Comparison of ENCODE assay signal across 9 cellular contexts in the genomic region with DNA sequence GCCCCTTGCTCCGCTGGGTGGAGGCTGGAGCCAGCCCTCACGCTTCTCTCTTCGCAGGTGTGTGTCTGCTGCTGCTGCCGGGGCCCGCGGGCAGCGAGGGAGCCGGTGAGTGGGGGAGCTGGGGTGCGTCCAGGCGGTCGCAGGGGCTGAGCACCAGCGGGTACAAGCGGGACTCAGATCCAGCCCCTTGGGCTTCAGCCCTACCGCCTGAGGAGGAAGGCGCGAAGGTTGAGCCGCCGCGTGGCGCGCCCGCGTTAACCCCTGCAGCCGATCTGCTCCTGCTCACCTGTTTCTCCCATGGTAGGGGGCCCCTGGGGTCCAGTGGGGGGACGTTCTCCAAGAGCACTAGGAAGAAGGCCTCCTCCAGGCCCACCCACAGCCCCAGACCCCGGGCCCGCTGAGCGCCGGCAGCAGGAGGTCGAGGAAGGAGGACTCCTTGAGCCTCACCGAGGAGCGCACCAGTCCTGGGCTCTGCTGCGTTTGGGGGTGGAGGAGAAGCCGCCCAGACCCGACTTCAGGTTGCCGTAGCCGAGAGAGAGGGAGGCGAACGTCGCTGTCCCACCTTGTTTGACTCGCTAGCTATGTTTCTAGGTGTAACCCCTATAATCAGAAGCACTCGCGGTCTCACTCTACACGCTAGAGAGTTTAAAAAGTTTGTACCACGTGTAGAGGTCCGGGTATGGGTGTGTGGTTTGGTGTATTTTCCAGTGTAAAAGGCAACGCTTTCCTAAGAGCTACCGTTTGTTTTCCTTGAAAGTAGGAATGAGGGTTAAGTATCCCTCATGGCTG. TPM values are rescaled to one million over a fixed set of nuclear protein-coding genes. Genes with fewer than 3 reads are reported as not detected.
DNase-seq lines count a peak whose midpoint lies in the region; ATAC-seq, FAIRE-seq and TF ChIP-seq lines count a peak whose summit lies in the region.
"Had no signal": no experiment of that assay in that cellular context is flagged by ENCODE, and none has a peak within 500 bp of the region (broad histone marks: within the 10 kb centered on the region; RNA-seq: fewer than 3 reads in every experiment).

No MANE protein-coding gene starts in this region.

- H3K27me3 ChIP-seq in SU-DHL-6 (ENCODE audit: low read length): no peaks in the 10 kb centered on the region
- peaks cover 42 to 59% of the 10 kb centered on the region in 2 experiments for H3K27me3 ChIP-seq in endothelial cell of umbilical vein (ENCODE audit: control insufficient read depth in 2 of 2, insufficient read depth in 2 of 2, low read length in 2 of 2)

- H3F3A ChIP-seq in SU-DHL-6 (ENCODE audit: insufficient read depth): peaks cover 17% of the 10 kb centered on the region

- H3K4me2 ChIP-seq in A549 (peak overlapping the region; percentile 84), SU-DHL-6 (ENCODE audit: low read depth, low read length, poor library complexity, severe bottlenecking) (peak overlapping the region; percentile 84), endothelial cell of umbilical vein (ENCODE audit: insufficient read depth, low read length) (peak overlapping the region; percentile 86)

- dilution Hi-C loops in endothelial cell of umbilical vein (cut with MboI; ENCODE audit: extremely low pct_ligation_motif_present, low sequenced_read_pairs): no loop called here

- H3K9me3 ChIP-seq in A549 (no peaks in the 10 kb centered on the region), SU-DHL-6 (ENCODE audit: insufficient read depth, low read length) (no peaks in the 10 kb centered on the region), endothelial cell of umbilical vein (replicated peaks; ENCODE audit: control insufficient read depth, insufficient read depth, low read length) (no peaks in the 10 kb centered on the region)

- POLR2A ChIA-PET in A549 (lab: Yijun Ruan, JAX): no interaction called here
- POLR2A ChIA-PET in endothelial cell of umbilical vein (lab: Charles Lee): no interaction called here

- no peak for TF ChIP-seq EP300 in A549 (IDR thresholded peaks at IDR 0.05)

- BruUV-seq in endothelial cell of umbilical vein (replicated peaks; lab: Mats Ljungman, UMichigan): no TSS peak

- no peak for TF ChIP-seq CTCF in A549 (IDR thresholded peaks at IDR 0.05)
- TF ChIP-seq CTCF in SU-DHL-6 (IDR thresholded peaks at IDR 0.05; ENCODE audit: insufficient read depth, low read length, poor library complexity, severe bottlenecking): no peak
- no peak for TF ChIP-seq CTCF in endothelial cell of umbilical vein (IDR thresholded peaks at IDR 0.05; ENCODE audit: extremely low read depth in 1 of 2, insufficient read depth in 1 of 2, low read depth in 1 of 2, low read length in 2 of 2)

- TF ChIP-seq POLR2A in A549 (IDR thresholded peaks at IDR 0.05; ENCODE audit: low read length) (no peak), endothelial cell of umbilical vein (IDR thresholded peaks at IDR 0.05; ENCODE audit: low read depth, low read length) (no peak)

- in situ Hi-C loops in G401 (cut with HindIII; ENCODE audit: low sequenced_read_pairs): no loop called here

- H3K27me3 Mint-ChIP-seq in natural killer cell treated with Interleukin-12 subunit alpha and Interleukin-12 subunit beta and Interleukin-15 and Interleukin-18, amount 100 ng/mL, for 72 hours: peaks cover 27 to 47% of the 10 kb centered on the region in 2 donors

- H3K4me3 Mint-ChIP-seq in natural killer cell treated with Interleukin-12 subunit alpha and Interleukin-12 subunit beta and Interleukin-15 and Interleukin-18, amount 100 ng/mL, for 72 hours: peak overlapping the region; percentile 73

- peak overlapping the region; percentile 86 for H3K4me3 ChIP-seq in A549
- H3K4me3 ChIP-seq in SU-DHL-6 (ENCODE audit: insufficient read depth, low read length, poor library complexity, severe bottlenecking): peak overlapping the region; percentile 76
- peak overlapping the region; percentile 42 to 50 (median 49) for H3K4me3 ChIP-seq in endothelial cell of umbilical vein (replicated peaks in 1 of 3; ENCODE audit: insufficient read depth in 1 of 3, low read depth in 1 of 3, low read length in 3 of 3)

- ATAC-seq in A549 (no peak), GM18867 (IDR thresholded peaks at IDR 0.05; ENCODE audit: unreplicated experiment) (peak; percentile 25), HG03045 (IDR thresholded peaks at IDR 0.05; ENCODE audit: unreplicated experiment) (peak; percentile 32)
- ATAC-seq in natural killer cell treated with Interleukin-12 subunit alpha and Interleukin-12 subunit beta and Interleukin-15 and Interleukin-18, amount 100 ng/mL, for 72 hours: peak; percentile 21 to 42

- peak overlapping the region; percentile 97 for H2AFZ ChIP-seq in SU-DHL-6 (ENCODE audit: low read depth, low read length, severe bottlenecking)
- peak overlapping the region; percentile 92 for H2AFZ ChIP-seq in endothelial cell of umbilical vein (ENCODE audit: low read depth, low read length)

- CTCF ChIA-PET in A549 (lab: Yijun Ruan, JAX) (interaction anchor here (1.7 kb wide), 1 partner anchor 28 kb away, joined by 3 read pairs; no protein-coding TSS in a partner anchor), endothelial cell of umbilical vein (lab: Charles Lee) (no interaction called here)

- no peaks in the 10 kb centered on the region for H3K9me2 ChIP-seq in SU-DHL-6 (replicated peaks; ENCODE audit: insufficient read depth, low read length)

- intact Hi-C loops in endothelial cell of umbilical vein (cut with micrococcal nuclease): loop anchor here (5.0 kb wide), 1 partner anchor 482 kb away; no protein-coding TSS in a partner anchor

- no peak for DNase-seq in A549 (ENCODE audit: low read depth in 1 of 2, low spot score in 1 of 2)
- DNase-seq in endothelial cell of umbilical vein (ENCODE audit: low read depth, low spot score): peak; percentile 19
- no peak for DNase-seq in natural killer cell treated with Interleukin-12 subunit alpha and Interleukin-12 subunit beta and Interleukin-15 and Interleukin-18, amount 100 ng/mL, for 72 hours (ENCODE audit: low spot score)
- no peak for DNase-seq in OCI-M1 (lab: John Stamatoyannopoulos, UW)
- no peak for DNase-seq in G401 (ENCODE audit: low spot score)

- TF ChIP-seq RAD21 in A549 (conservative IDR thresholded peaks at IDR 0.05 in 1 of 2, IDR thresholded peaks at IDR 0.05 in 1 of 2): no peak

- peak overlapping the region; percentile 75 to 90 for H3K27ac ChIP-seq in A549
- H3K27ac ChIP-seq in SU-DHL-6 (ENCODE audit: low read depth, low read length): peak overlapping the region; percentile 39
- H3K27ac ChIP-seq in endothelial cell of umbilical vein (ENCODE audit: insufficient read depth, low read depth, low read length): no peak overlapping the region

- H3K36me3 ChIP-seq in SU-DHL-6 (ENCODE audit: low read length): 0 out of 2 replicates have a peak, but pooled peaks cover 5% of the 10 kb centered on the region
- H3K36me3 ChIP-seq in endothelial cell of umbilical vein (ENCODE audit: control insufficient read depth in 2 of 2, extremely low read depth in 1 of 2, insufficient read depth in 2 of 2, low read length in 2 of 2): no peaks in the 10 kb centered on the region

- H3K9me3 Mint-ChIP-seq in natural killer cell treated with Interleukin-12 subunit alpha and Interleukin-12 subunit beta and Interleukin-15 and Interleukin-18, amount 100 ng/mL, for 72 hours: no peaks in the 10 kb centered on the region

- H3K9ac ChIP-seq in SU-DHL-6 (ENCODE audit: low read length): peak overlapping the region; percentile 77
- no peak overlapping the region for H3K9ac ChIP-seq in endothelial cell of umbilical vein (replicated peaks; ENCODE audit: extremely low read depth, insufficient read depth, low read length)

- no peaks in the 10 kb centered on the region for H3K9me1 ChIP-seq in endothelial cell of umbilical vein (replicated peaks; ENCODE audit: control insufficient read depth, extremely low read depth, insufficient read depth, low read length)

- FAIRE-seq in A549 (lab: Jason Lieb, UNC): no peak
- FAIRE-seq in endothelial cell of umbilical vein (lab: Jason Lieb, UNC): peak; percentile 4
- FAIRE-seq: endometrium had no signal

- whole genome bisulfite sequencing in A549 (ENCODE audit: missing lambda C conversion rate): 93% methylated on average over 43 of the region's 48 CpGs

- H3K36me3 Mint-ChIP-seq in natural killer cell treated with Interleukin-12 subunit alpha and Interleukin-12 subunit beta and Interleukin-15 and Interleukin-18, amount 100 ng/mL, for 72 hours: peaks cover 6% of the 10 kb centered on the region

- no peaks in the 10 kb centered on the region for H4K20me1 ChIP-seq in SU-DHL-6 (ENCODE audit: low read depth, low read length)
- H4K20me1 ChIP-seq in endothelial cell of umbilical vein (replicated peaks; ENCODE audit: control insufficient read depth, extremely low read depth, insufficient read depth, low read length): no peaks in the 10 kb centered on the region

- H3K4me1 ChIP-seq in A549 (0 out of 3 replicates have a peak, but pooled peaks cover 4% of the 10 kb centered on the region), endothelial cell of umbilical vein (ENCODE audit: control insufficient read depth, extremely low read depth, insufficient read depth, low read length) (peaks cover 12% of the 10 kb centered on the region)

- peaks cover 9 to 14% of the 10 kb centered on the region in 2 donors for H3K4me1 Mint-ChIP-seq in natural killer cell treated with Interleukin-12 subunit alpha and Interleukin-12 subunit beta and Interleukin-15 and Interleukin-18, amount 100 ng/mL, for 72 hours (ENCODE audit: low read depth in 2 of 2)

- H3K79me2 ChIP-seq in SU-DHL-6 (ENCODE audit: insufficient read depth, low read length): peaks cover 22% of the 10 kb centered on the region
- H3K79me2 ChIP-seq in endothelial cell of umbilical vein (ENCODE audit: control insufficient read depth, insufficient read depth, low read length): no peaks in the 10 kb centered on the region

- H3K27ac Mint-ChIP-seq in natural killer cell treated with Interleukin-12 subunit alpha and Interleukin-12 subunit beta and Interleukin-15 and Interleukin-18, amount 100 ng/mL, for 72 hours: no peak overlapping the region

RNA-seq across cellular contexts. Expression of gene COCH, which starts 0.8 kb away (rescaled TPM):
- polyA plus RNA-seq in A549 (2011; rRNA removed) (45.9 and 53.1 TPM in 2 replicates), A549 (2017; fragmentation: RNase III; extraction: RNeasy Plus Mini Kit Qiagen cat#74134 plus additional on column Dnase treatment) (27.6 to 33.0 TPM (median 31.9 TPM) in 3 replicates), endothelial cell of umbilical vein (0.60 and 0.87 TPM in 2 replicates)
- 13.4 and 15.3 TPM in 2 replicates for polyA plus RNA-seq in A549 (2012; cell fraction: cytosol; rRNA removed)
- polyA plus RNA-seq in A549 (2012; cell fraction: nucleus; rRNA removed): 19.3 and 19.8 TPM in 2 replicates
- polyA minus RNA-seq in A549 (2011; rRNA and poly(A)+ RNA removed): 16.9 and 19.3 TPM in 2 replicates
- 0.88 and 1.9 TPM in 2 replicates for total RNA-seq in endothelial cell of umbilical vein
- polyA plus RNA-seq in endothelial cell of umbilical vein (2011; cell fraction: cytosol; rRNA removed): 0.71 and 0.75 TPM in 2 replicates
- polyA plus RNA-seq in endothelial cell of umbilical vein (2011; cell fraction: nucleus; rRNA removed): 0.80 and 0.97 TPM in 2 replicates
- polyA plus RNA-seq in endothelial cell of umbilical vein (2012): 0.17 and 0.29 TPM in 2 replicates
- polyA minus RNA-seq in endothelial cell of umbilical vein: 1.1 and 1.9 TPM in 2 replicates
- polyA minus RNA-seq in endothelial cell of umbilical vein (2011; cell fraction: cytosol; rRNA and poly(A)+ RNA removed): not detected
- polyA minus RNA-seq in endothelial cell of umbilical vein (2011; cell fraction: nucleus; rRNA and poly(A)+ RNA removed): 0.29 and 0.82 TPM in 2 replicates
- 1 to 10 TPM in 1 of 2 donors, under 1 TPM in 1; 0.14 to 1.3 TPM for total RNA-seq in natural killer cell treated with Interleukin-12 subunit alpha and Interleukin-12 subunit beta and Interleukin-15 and Interleukin-18, amount 100 ng/mL, for 72 hours
- 0.07 and 0.31 TPM in 2 replicates for total RNA-seq in G401 (2014; rRNA removed; shearing (Covaris generic))

Comparison
In these comparisons a context has a peak if more than half of its experiments do, and no peak if none do; other contexts are left out.
1. ATAC-seq: peak in GM18867 (single experiment), HG03045 (single experiment) and natural killer cell treated with Interleukin-12 subunit alpha and Interleukin-12 subunit beta and Interleukin-15 and Interleukin-18, amount 100 ng/mL, for 72 hours (2 of 2); none in A549 (0 of 2).
2. Peak in every context shown above with its lines, with median percentiles within 50 percentile points of each other: H3K4me2 ChIP-seq and H3K4me3 ChIP-seq.